7 cellular contexts compared by ENCODE assay signal in the genomic region with DNA sequence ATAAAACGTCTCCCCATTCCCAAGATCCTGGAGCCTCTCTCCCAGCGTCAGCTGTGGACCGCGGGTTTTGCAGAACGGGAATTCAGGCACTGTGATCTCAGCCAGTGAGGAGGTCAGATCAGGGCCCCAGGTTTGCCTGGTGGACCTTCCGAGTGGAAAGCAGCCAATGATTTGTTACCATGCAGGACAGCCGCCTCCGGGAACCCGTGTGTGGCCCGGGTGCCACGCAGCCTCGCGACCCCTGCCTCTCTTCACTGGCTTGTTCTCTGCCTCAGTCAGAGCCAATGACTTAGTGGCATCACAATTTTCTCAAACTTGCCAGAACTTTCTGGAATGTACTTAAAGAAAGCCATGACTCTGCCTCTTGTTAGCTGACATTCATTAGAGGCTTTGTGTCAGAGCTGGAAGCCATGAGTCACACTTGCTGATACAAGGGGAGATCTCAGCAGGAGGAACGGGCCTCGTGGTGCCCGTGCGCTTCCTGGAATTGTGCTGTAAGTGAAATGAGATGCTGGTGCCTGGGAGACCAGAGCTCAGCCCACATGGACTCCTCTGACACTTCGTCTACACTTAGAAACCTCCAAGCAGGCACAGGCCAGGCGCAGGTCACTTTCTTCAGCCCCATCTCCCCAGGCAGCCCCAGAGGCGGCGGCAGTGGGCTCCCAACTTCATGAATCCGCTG.
A peak's percentile ranks its signal among the peaks of the same experiment; 100 is the strongest.
DNase-seq lines count a peak whose midpoint lies in the region; ATAC-seq, FAIRE-seq and TF ChIP-seq lines count a peak whose summit lies in the region.

No MANE protein-coding gene starts in this region.

- no peaks in the 10 kb centered on the region for H3K27me3 ChIP-seq in GM23338 (ENCODE audit: insufficient read depth)

- no peaks in the 10 kb centered on the region for H3K4me1 ChIP-seq in GM23338 (ENCODE audit: insufficient read depth)

- no peaks in the 10 kb centered on the region for H3K9me2 ChIP-seq in GM23338 (ENCODE audit: insufficient read depth)

- H3K9me3 Mint-ChIP-seq in GM23338 = no peaks in the 10 kb centered on the region
- H3K9me3 Mint-ChIP-seq in stimulated activated memory B cell treated with anti-CD40 and anti-IgM and Interleukin-4, amounts not matched to agents 10 μg/mL and 1 μg/mL and 100 μg/mL, for 72 hours = no peaks in the 10 kb centered on the region

- H4K20me1 ChIP-seq in GM23338 (replicated peaks; ENCODE audit: insufficient read depth) = no peaks in the 10 kb centered on the region

- intact Hi-C loops in sciatic nerve (cut with DNase I) = no loop called here

- no peak overlapping the region for H3K4me3 Mint-ChIP-seq in GM23338
- no peak overlapping the region for H3K4me3 Mint-ChIP-seq in stimulated activated memory B cell treated with anti-CD40 and anti-IgM and Interleukin-4, amounts not matched to agents 10 μg/mL and 1 μg/mL and 100 μg/mL, for 72 hours

- H3K27ac Mint-ChIP-seq in GM23338 = no peak overlapping the region
- no peak overlapping the region for H3K27ac Mint-ChIP-seq in stimulated activated memory B cell treated with anti-CD40 and anti-IgM and Interleukin-4, amounts not matched to agents 10 μg/mL and 1 μg/mL and 100 μg/mL, for 72 hours

- DNase-seq in GM23338 (ENCODE audit: low spot score) = no peak
- peak; percentile 88 for DNase-seq in RCC 7860 (ENCODE audit: low spot score)
- DNase-seq in fibroblast of the conjunctiva (ENCODE audit: low read depth) = peak; percentile 88
- peak; percentile 71 for DNase-seq in sciatic nerve (ENCODE audit: low spot score)
- DNase-seq in activated effector memory CD4-positive, alpha-beta T cell treated with Interleukin-2 at 50 U/mL for 16 hours = no peak
- no peak for DNase-seq in SIG-M5 treated with dmso at 0.1 percent for 504 hours (lab: John Stamatoyannopoulos, UW; ENCODE audit: unreplicated experiment)

- no peaks in the 10 kb centered on the region for H3K36me3 Mint-ChIP-seq in GM23338 (ENCODE audit: low read depth)
- H3K36me3 Mint-ChIP-seq in stimulated activated memory B cell treated with anti-CD40 and anti-IgM and Interleukin-4, amounts not matched to agents 10 μg/mL and 1 μg/mL and 100 μg/mL, for 72 hours = no peaks in the 10 kb centered on the region

- peak; percentile 74 for FAIRE-seq in RCC 7860 (lab: Jason Lieb, UNC)

- no peak for TF ChIP-seq CTCF in GM23338 (conservative IDR thresholded peaks at IDR 0.05; ENCODE audit: low read depth in 2 of 2)

- no peaks in the 10 kb centered on the region for H3F3A ChIP-seq in GM23338 (replicated peaks; ENCODE audit: low read depth)

- no peak overlapping the region for H3K27ac ChIP-seq in GM23338 (ENCODE audit: low read depth)

- H3K36me3 ChIP-seq in GM23338 (ENCODE audit: insufficient read depth) = no peaks in the 10 kb centered on the region

- H3K4me2 ChIP-seq in GM23338 = no peak overlapping the region

- no peaks in the 10 kb centered on the region for H3K79me2 ChIP-seq in GM23338 (replicated peaks; ENCODE audit: insufficient read depth)

- ATAC-seq in GM23338 (no peak; the same call in 2 of the 3 replicates), sciatic nerve (peak; percentile 85)
- ATAC-seq in stimulated activated memory B cell treated with anti-CD40 and anti-IgM and Interleukin-4, amounts not matched to agents 10 μg/mL and 1 μg/mL and 100 μg/mL, for 72 hours = no peak

- H3K4me1 Mint-ChIP-seq in GM23338 = no peaks in the 10 kb centered on the region; the same call in 2 of the 3 replicates
- no peaks in the 10 kb centered on the region for H3K4me1 Mint-ChIP-seq in stimulated activated memory B cell treated with anti-CD40 and anti-IgM and Interleukin-4, amounts not matched to agents 10 μg/mL and 1 μg/mL and 100 μg/mL, for 72 hours

- H3K27me3 Mint-ChIP-seq in GM23338 (ENCODE audit: insufficient read depth, low read depth, poor library complexity) = peaks cover 8% of the 10 kb centered on the region
- H3K27me3 Mint-ChIP-seq in stimulated activated memory B cell treated with anti-CD40 and anti-IgM and Interleukin-4, amounts not matched to agents 10 μg/mL and 1 μg/mL and 100 μg/mL, for 72 hours = no peaks in the 10 kb centered on the region

- H3K4me3 ChIP-seq in GM23338 = no peak overlapping the region

- 0 out of 2 replicates have a peak overlapping the region, but pooled peaks have one; percentile 47 for H2AFZ ChIP-seq in GM23338

TF ChIP-seq in GM23338, 12 proteins besides CTCF, POLR2A, EP300 and RAD21:
- TF ChIP-seq CREB1 (CRISPR knock-in tag; IDR thresholded peaks at IDR 0.05; ENCODE audit: low read depth) (no peak), EZH2phosphoT487 (IDR thresholded peaks at IDR 0.05; ENCODE audit: unreplicated experiment) (no peak)

Comparison
In these comparisons a context has a peak if more than half of its experiments do, and no peak if none do; other contexts are left out.
1. DNase-seq: peak in RCC 7860 (single experiment), fibroblast of the conjunctiva (single experiment) and sciatic nerve (single experiment); none in GM23338 (single experiment), activated effector memory CD4-positive, alpha-beta T cell treated with Interleukin-2 at 50 U/mL for 16 hours (single experiment) and SIG-M5 treated with dmso at 0.1 percent for 504 hours (single experiment).